In the genomic region with DNA sequence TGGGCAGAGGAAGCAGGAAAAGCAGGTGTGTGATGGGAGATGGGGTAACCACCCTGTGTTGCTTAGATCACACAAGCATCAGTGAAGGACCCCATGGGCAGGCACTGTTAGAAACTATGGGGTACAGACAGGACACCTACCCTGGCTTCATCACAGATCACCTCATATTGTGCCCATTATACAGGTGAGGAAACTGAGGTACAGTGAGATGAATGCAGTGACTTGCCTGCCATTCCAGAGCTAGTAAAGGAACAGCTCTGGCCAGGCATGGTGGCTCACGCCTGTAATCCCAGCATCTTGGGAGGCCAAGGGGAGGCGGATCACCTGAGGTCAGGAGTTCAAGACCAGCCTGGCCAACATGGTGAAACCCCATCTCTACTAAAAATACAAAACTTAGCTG, we compare ENCODE assay signal across 20 cellular contexts. TPM values are rescaled to one million over a fixed set of nuclear protein-coding genes. Genes with fewer than 3 reads are reported as not detected.
DNase-seq lines count a peak whose midpoint lies in the region; ATAC-seq, FAIRE-seq and TF ChIP-seq lines count a peak whose summit lies in the region.
"Had no signal": no experiment of that assay in that cellular context is flagged by ENCODE, and none has a peak within 500 bp of the region (broad histone marks: within the 10 kb centered on the region; RNA-seq: fewer than 3 reads in every experiment).

No MANE protein-coding gene starts in this region.

- H3K79me2 ChIP-seq in HepG2 (ENCODE audit: insufficient read depth, low read length): no peaks in the 10 kb centered on the region
- H3K79me2 ChIP-seq in hepatocyte: no peaks in the 10 kb centered on the region

- H3K36me3 Mint-ChIP-seq in stimulated activated effector memory CD8-positive, alpha-beta T cell treated with anti-CD3 and anti-CD28 coated beads, Interleukin-12 subunit alpha, Interleukin-12 subunit beta, amount 100 ng/mL, for 72 hours: peaks cover 8% of the 10 kb centered on the region

- DNase-seq in HepG2 (ENCODE audit: low spot score) (no peak), right lobe of liver (no peak), kidney (peak; percentile 14), hepatocyte (ENCODE audit: low spot score) (no peak), mesenchymal stem cell (no peak), NOMO-1 treated with dmso at 0.1 percent for 144 hours (lab: John Stamatoyannopoulos, UW; ENCODE audit: unreplicated experiment) (no peak)
- no peak for DNase-seq in stimulated activated effector memory CD8-positive, alpha-beta T cell treated with anti-CD3 and anti-CD28 coated beads, Interleukin-12 subunit alpha, Interleukin-12 subunit beta, amount 100 ng/mL, for 72 hours (ENCODE audit: low spot score in 2 of 2)
- DNase-seq: C1 segment of cervical spinal cord, COR-L47, DMS 273 treated with DMSO at 0.1 percent for 48 hours, DMS53, DND-41, EL, GOT3, H9 had no signal

- H3K23ac ChIP-seq in mesenchymal stem cell (ENCODE audit: low read length in 2 of 2): no peak overlapping the region

- H3K27me3 ChIP-seq in HepG2 (ENCODE audit: control insufficient read depth in 1 of 2, insufficient read depth in 2 of 2, low read length in 2 of 2) (no peaks in the 10 kb centered on the region), right lobe of liver (no peaks in the 10 kb centered on the region), hepatocyte (no peaks in the 10 kb centered on the region), mesenchymal stem cell (ENCODE audit: control insufficient read depth in 1 of 2, insufficient read depth in 1 of 2, low read length in 2 of 2) (peaks cover 0 to 2% of the 10 kb centered on the region in 2 experiments)

- TF ChIP-seq RAD21 in HepG2 (CRISPR knock-in tag; IDR thresholded peaks at IDR 0.05): no peak

- H3K4me3 Mint-ChIP-seq in stimulated activated effector memory CD8-positive, alpha-beta T cell treated with anti-CD3 and anti-CD28 coated beads, Interleukin-12 subunit alpha, Interleukin-12 subunit beta, amount 100 ng/mL, for 72 hours: no peak overlapping the region
- H3K4me3 Mint-ChIP-seq: B cell; CD8-positive, alpha-beta memory T cell; H9 had no signal

- no peaks in the 10 kb centered on the region for H3K9me2 ChIP-seq in hepatocyte (replicated peaks; ENCODE audit: insufficient read depth)

- FAIRE-seq in HepG2 (lab: Jason Lieb, UNC) (no peak), kidney (lab: Jason Lieb, UNC) (no peak)
- FAIRE-seq: GM12878 had no signal

- no peak overlapping the region for H3K4me2 ChIP-seq in HepG2 (ENCODE audit: low read depth, low read length)
- no peak overlapping the region for H3K4me2 ChIP-seq in hepatocyte
- H3K4me2 ChIP-seq in mesenchymal stem cell (ENCODE audit: low read length, poor library complexity, severe bottlenecking): no peak overlapping the region

- no peak overlapping the region for H2AK5ac ChIP-seq in mesenchymal stem cell (ENCODE audit: low read length, severe bottlenecking)

- in situ Hi-C loops in HepG2 (cut with HindIII; ENCODE audit: extremely low pct_ligation_motif_present, low pct_unique_long_range_greater_than_20kb): loop anchor here (10.0 kb wide), 2 partner anchors 112 to 312 kb away; no protein-coding TSS in a partner anchor

- no peak for TF ChIP-seq EP300 in HepG2 (IDR thresholded peaks at IDR 0.05; ENCODE audit: low read depth in 2 of 2, low read length in 2 of 2)
- TF ChIP-seq EP300 in HepG2 (CRISPR knock-in tag; IDR thresholded peaks at IDR 0.05; ENCODE audit: borderline replicate concordance): no peak

- no TSS peak for BruUV-seq in HepG2 (replicated peaks; lab: Mats Ljungman, UMichigan)

- 86% methylated on average over 2 of the region's 2 CpGs for WGBS in HepG2 (ENCODE audit: low lambda C conversion rate)
- 100% methylated on average over 1 of the region's 2 CpGs for WGBS in right lobe of liver (ENCODE audit: insufficient coverage, low coverage, low lambda C conversion rate, missing lambda C conversion rate)
- 100% methylated on average over 2 of the region's 2 CpGs for WGBS in hepatocyte (ENCODE audit: low lambda C conversion rate, missing lambda C conversion rate)
- no CpG with 5 or more reads among the region's 2 CpGs for WGBS in mesenchymal stem cell

- no peak overlapping the region for H3K4me3 ChIP-seq in HepG2 (replicated peaks in 1 of 3; ENCODE audit: insufficient read depth in 1 of 3, low read depth in 2 of 3, low read length in 3 of 3)
- no peak overlapping the region for H3K4me3 ChIP-seq in right lobe of liver
- no peak overlapping the region for H3K4me3 ChIP-seq in kidney (ENCODE audit: low read length in 2 of 2)
- H3K4me3 ChIP-seq in hepatocyte: no peak overlapping the region
- H3K4me3 ChIP-seq in mesenchymal stem cell (ENCODE audit: insufficient read depth in 1 of 2, low read depth in 1 of 2, low read length in 2 of 2): no peak overlapping the region
- H3K4me3 ChIP-seq: GM12878 had no signal

- H4K20me1 ChIP-seq in HepG2 (ENCODE audit: insufficient read depth, low read length) (no peaks in the 10 kb centered on the region), hepatocyte (ENCODE audit: insufficient read depth, poor library complexity, severe bottlenecking) (no peaks in the 10 kb centered on the region)

- H3K36me3 ChIP-seq in HepG2 (replicated peaks in 1 of 2; ENCODE audit: control insufficient read depth in 1 of 2, insufficient read depth in 2 of 2, low read length in 2 of 2): no peaks in the 10 kb centered on the region
- H3K36me3 ChIP-seq in right lobe of liver: no peaks in the 10 kb centered on the region
- H3K36me3 ChIP-seq in kidney (ENCODE audit: control insufficient read depth in 1 of 2, insufficient read depth in 2 of 2, low read length in 2 of 2): no peaks in the 10 kb centered on the region
- H3K36me3 ChIP-seq in hepatocyte (replicated peaks; ENCODE audit: insufficient read depth, low read depth): no peaks in the 10 kb centered on the region
- H3K36me3 ChIP-seq in mesenchymal stem cell (ENCODE audit: control insufficient read depth in 1 of 2, insufficient read depth in 2 of 2, low read depth in 1 of 2, low read length in 2 of 2): peaks cover 4 to 21% of the 10 kb centered on the region in 2 experiments

- H3K27ac Mint-ChIP-seq in stimulated activated effector memory CD8-positive, alpha-beta T cell treated with anti-CD3 and anti-CD28 coated beads, Interleukin-12 subunit alpha, Interleukin-12 subunit beta, amount 100 ng/mL, for 72 hours: peak overlapping the region; percentile 82
- H3K27ac Mint-ChIP-seq: B cell; CD8-positive, alpha-beta memory T cell had no signal

- TF ChIP-seq POLR2A in HepG2 (IDR thresholded peaks at IDR 0.05; ENCODE audit: insufficient read depth in 1 of 2, low read depth in 2 of 2, low read length in 2 of 2) (no peak), right lobe of liver (IDR thresholded peaks at IDR 0.05) (no peak)

- H3K9me3 ChIP-seq in HepG2 (ENCODE audit: low read length): no peaks in the 10 kb centered on the region
- H3K9me3 ChIP-seq in right lobe of liver: no peaks in the 10 kb centered on the region
- no peaks in the 10 kb centered on the region for H3K9me3 ChIP-seq in kidney (ENCODE audit: control insufficient read depth in 1 of 2, low read length in 2 of 2)
- H3K9me3 ChIP-seq in hepatocyte (ENCODE audit: low read depth): no peaks in the 10 kb centered on the region
- no peaks in the 10 kb centered on the region for H3K9me3 ChIP-seq in mesenchymal stem cell (ENCODE audit: control insufficient read depth, low read length)

- POLR2A ChIA-PET in HepG2 (lab: Yijun Ruan, JAX): no interaction called here

- H2BK120ac ChIP-seq in mesenchymal stem cell (ENCODE audit: low read depth, low read length): no peak overlapping the region

- no peaks in the 10 kb centered on the region for H3K9me3 Mint-ChIP-seq in stimulated activated effector memory CD8-positive, alpha-beta T cell treated with anti-CD3 and anti-CD28 coated beads, Interleukin-12 subunit alpha, Interleukin-12 subunit beta, amount 100 ng/mL, for 72 hours
- H3K9me3 Mint-ChIP-seq: CD4-positive, CD25-positive, alpha-beta regulatory T cell; CD8-positive, alpha-beta memory T cell; H9 had no signal

- no peak overlapping the region for H2AFZ ChIP-seq in HepG2 (ENCODE audit: low read length)
- no peak overlapping the region for H2AFZ ChIP-seq in hepatocyte
- H2AFZ ChIP-seq in mesenchymal stem cell (ENCODE audit: low read depth, low read length): no peak overlapping the region

- H3K9ac ChIP-seq in HepG2 (ENCODE audit: insufficient read depth, low read depth, low read length): no peak overlapping the region
- no peak overlapping the region for H3K9ac ChIP-seq in kidney (ENCODE audit: low read length in 2 of 2)
- no peak overlapping the region for H3K9ac ChIP-seq in mesenchymal stem cell (ENCODE audit: low read length)

- intact Hi-C loops in HepG2 (cut with micrococcal nuclease; ENCODE audit: unreplicated experiment): loop anchor here (10.0 kb wide), 1 partner anchor 322 kb away; no protein-coding TSS in a partner anchor
- intact Hi-C loops in right lobe of liver (cut with DNase I): loop anchor here in 1 of 2 donors (10.0 kb wide), 1 partner anchor 112 kb away; no protein-coding TSS in a partner anchor
- intact Hi-C loops in kidney (cut with DNase I): no loop called here

- no peak overlapping the region for H3K14ac ChIP-seq in mesenchymal stem cell (ENCODE audit: low read length in 2 of 2)

- no peak for ATAC-seq in HepG2
- no peak for ATAC-seq in right lobe of liver
- ATAC-seq in stimulated activated effector memory CD8-positive, alpha-beta T cell treated with anti-CD3 and anti-CD28 coated beads, Interleukin-12 subunit alpha, Interleukin-12 subunit beta, amount 100 ng/mL, for 72 hours: no peak

- H3K79me1 ChIP-seq in mesenchymal stem cell (replicated peaks; ENCODE audit: low read length, poor library complexity, severe bottlenecking): no peaks in the 10 kb centered on the region

- H2BK12ac ChIP-seq in mesenchymal stem cell (ENCODE audit: low read length in 2 of 2): no peak overlapping the region

- CTCF ChIA-PET in HepG2 (lab: Yijun Ruan, JAX; ENCODE audit: low intra/inter-chr PET ratio, low total read pairs): no interaction called here

- no peak overlapping the region for H2BK5ac ChIP-seq in mesenchymal stem cell (ENCODE audit: low read depth, low read length, poor library complexity, severe bottlenecking)

- TF ChIP-seq CTCF in HepG2 (CRISPR knock-in tag; IDR thresholded peaks at IDR 0.05) (no peak), right lobe of liver (IDR thresholded peaks at IDR 0.05) (no peak), kidney (IDR thresholded peaks at IDR 0.05; ENCODE audit: borderline replicate concordance, extremely low read depth, insufficient read depth) (no peak), hepatocyte (IDR thresholded peaks at IDR 0.05; ENCODE audit: poor library complexity) (no peak)

- no peak overlapping the region for H4K8ac ChIP-seq in mesenchymal stem cell (ENCODE audit: low read length)

- H3K27ac ChIP-seq in HepG2 (ENCODE audit: extremely low read length, insufficient read depth, low read length): no peak overlapping the region
- H3K27ac ChIP-seq in right lobe of liver: no peak overlapping the region
- no peak overlapping the region for H3K27ac ChIP-seq in kidney (ENCODE audit: low read depth in 2 of 2, low read length in 2 of 2)
- no peak overlapping the region for H3K27ac ChIP-seq in hepatocyte
- H3K27ac ChIP-seq in mesenchymal stem cell (ENCODE audit: low read length, poor library complexity, severe bottlenecking): no peak overlapping the region
- H3K27ac ChIP-seq: 22Rv1 had no signal

- no peak overlapping the region for H3K18ac ChIP-seq in mesenchymal stem cell (ENCODE audit: low read depth in 1 of 2, low read length in 2 of 2)

- H3K4ac ChIP-seq in mesenchymal stem cell (ENCODE audit: low read depth in 1 of 2, low read length in 2 of 2): no peak overlapping the region

- no peak overlapping the region for H2BK15ac ChIP-seq in mesenchymal stem cell (ENCODE audit: low read depth, poor library complexity, severe bottlenecking)

- peaks cover 19% of the 10 kb centered on the region for H3K4me1 Mint-ChIP-seq in stimulated activated effector memory CD8-positive, alpha-beta T cell treated with anti-CD3 and anti-CD28 coated beads, Interleukin-12 subunit alpha, Interleukin-12 subunit beta, amount 100 ng/mL, for 72 hours

- H3K4me1 ChIP-seq in HepG2 (ENCODE audit: insufficient read depth, low read length): peaks cover 27% of the 10 kb centered on the region
- H3K4me1 ChIP-seq in right lobe of liver: peaks cover 0 to 7% (median 3%) of the 10 kb centered on the region in 4 donors
- peaks cover 6 to 8% of the 10 kb centered on the region in 2 donors for H3K4me1 ChIP-seq in kidney (ENCODE audit: control insufficient read depth in 1 of 2, insufficient read depth in 1 of 2, low read depth in 1 of 2, low read length in 2 of 2)
- peaks cover 2% of the 10 kb centered on the region for H3K4me1 ChIP-seq in hepatocyte (ENCODE audit: insufficient read depth)
- H3K4me1 ChIP-seq in mesenchymal stem cell (ENCODE audit: control insufficient read depth, insufficient read depth, low read depth, low read length): peaks cover under 1% of the 10 kb centered on the region

- H4K91ac ChIP-seq in mesenchymal stem cell (ENCODE audit: low read length): no peak overlapping the region

RNA-seq across cellular contexts. Expression of gene MARK2, which starts 5.9 kb away (rescaled TPM):
- 13.9 and 17.4 TPM in 2 replicates for total RNA-seq in HepG2 (2016; rRNA removed; fragmentation: Illumina TruSeq; extraction: Trizol)
- 2.8 and 3.2 TPM in 2 replicates for total RNA-seq in HepG2 (2016; cell fraction: cytosol; rRNA removed; fragmentation: Illumina TruSeq; extraction: Trizol; ENCODE audit: low read depth)
- 13.6 and 14.5 TPM in 2 replicates for total RNA-seq in HepG2 (2016; cell fraction: insoluble cytoplasmic fraction; rRNA removed; fragmentation: Illumina TruSeq; extraction: Trizol)
- 10.2 and 10.4 TPM in 2 replicates for total RNA-seq in HepG2 (2016; cell fraction: membrane; rRNA removed; fragmentation: Illumina TruSeq; extraction: Trizol)
- total RNA-seq in HepG2 (2016; cell fraction: nucleus; rRNA removed; fragmentation: Illumina TruSeq; extraction: Trizol): 13.5 and 15.1 TPM in 2 replicates
- 13.5 and 14.6 TPM in 2 replicates for polyA plus RNA-seq in HepG2 (2011; rRNA removed)
- 9.1 and 10.3 TPM in 2 replicates for polyA plus RNA-seq in HepG2 (2011; cell fraction: cytosol; rRNA removed)
- 16.5 and 18.4 TPM in 2 replicates for polyA plus RNA-seq in HepG2 (2011; cell fraction: nucleus; rRNA removed)
- polyA plus RNA-seq in HepG2 (2012): 11.6 and 13.0 TPM in 2 replicates
- polyA plus RNA-seq in HepG2 (2016; cell fraction: cytosol; fragmentation: Illumina TruSeq; extraction: Trizol; ENCODE audit: low read depth): 1.5 and 1.6 TPM in 2 replicates
- 13.0 and 19.7 TPM in 2 replicates for polyA plus RNA-seq in HepG2 (2016; cell fraction: insoluble cytoplasmic fraction; fragmentation: Illumina TruSeq; extraction: Trizol; ENCODE audit: low read depth)
- polyA plus RNA-seq in HepG2 (2016; cell fraction: membrane; fragmentation: Illumina TruSeq; extraction: Trizol; ENCODE audit: low read depth): 6.2 and 6.3 TPM in 2 replicates
- 21.4 and 25.0 TPM in 2 replicates for polyA plus RNA-seq in HepG2 (2016; cell fraction: nucleus; fragmentation: Illumina TruSeq; extraction: Trizol; ENCODE audit: insufficient read depth, low read depth)
- polyA minus RNA-seq in HepG2 (2011; rRNA and poly(A)+ RNA removed; ENCODE audit: low replicate concordance): 21.4 and 36.1 TPM in 2 replicates
- 15.8 and 17.9 TPM in 2 replicates for polyA minus RNA-seq in HepG2 (2011; cell fraction: cytosol; rRNA and poly(A)+ RNA removed)
- 10.9 and 17.4 TPM in 2 replicates for polyA minus RNA-seq in HepG2 (2011; cell fraction: nucleus; rRNA and poly(A)+ RNA removed)
- total RNA-seq in right lobe of liver: 10 to 100 TPM; 10.6 to 14.8 (median 12.2) TPM
- total RNA-seq in kidney: 42.6 TPM
- 11.7 TPM for polyA plus RNA-seq in kidney (ENCODE audit: insufficient read depth, low read depth, low replicate concordance)
- total RNA-seq in hepatocyte: 22.4 and 24.1 TPM in 2 replicates
- 40.8 and 48.2 TPM in 2 replicates for polyA plus RNA-seq in hepatocyte
- polyA plus RNA-seq in mesenchymal stem cell (2013, experiment 1 of 2): 20.0 TPM
- polyA plus RNA-seq in mesenchymal stem cell (2013, experiment 2 of 2): 19.8 TPM

RNA-seq across cellular contexts. Expression of gene SPINDOC, which starts 19.8 kb away (rescaled TPM):
- total RNA-seq in HepG2 (2016; rRNA removed; fragmentation: Illumina TruSeq; extraction: Trizol): 23.6 and 29.9 TPM in 2 replicates
- 44.1 and 45.2 TPM in 2 replicates for total RNA-seq in HepG2 (2016; cell fraction: cytosol; rRNA removed; fragmentation: Illumina TruSeq; extraction: Trizol; ENCODE audit: low read depth)
- total RNA-seq in HepG2 (2016; cell fraction: insoluble cytoplasmic fraction; rRNA removed; fragmentation: Illumina TruSeq; extraction: Trizol): 19.6 and 30.8 TPM in 2 replicates
- total RNA-seq in HepG2 (2016; cell fraction: membrane; rRNA removed; fragmentation: Illumina TruSeq; extraction: Trizol): 65.9 and 67.9 TPM in 2 replicates
- 18.3 and 21.0 TPM in 2 replicates for total RNA-seq in HepG2 (2016; cell fraction: nucleus; rRNA removed; fragmentation: Illumina TruSeq; extraction: Trizol)
- polyA plus RNA-seq in HepG2 (2011; rRNA removed): 21.4 and 24.8 TPM in 2 replicates
- polyA plus RNA-seq in HepG2 (2011; cell fraction: cytosol; rRNA removed): 20.8 and 31.5 TPM in 2 replicates
- polyA plus RNA-seq in HepG2 (2011; cell fraction: nucleus; rRNA removed): 29.5 and 33.6 TPM in 2 replicates
- 17.1 and 21.7 TPM in 2 replicates for polyA plus RNA-seq in HepG2 (2012)
- polyA plus RNA-seq in HepG2 (2016; cell fraction: cytosol; fragmentation: Illumina TruSeq; extraction: Trizol; ENCODE audit: low read depth): 69.3 and 70.4 TPM in 2 replicates
- polyA plus RNA-seq in HepG2 (2016; cell fraction: insoluble cytoplasmic fraction; fragmentation: Illumina TruSeq; extraction: Trizol; ENCODE audit: low read depth): 36.8 and 41.3 TPM in 2 replicates
- 88.9 and 91.0 TPM in 2 replicates for polyA plus RNA-seq in HepG2 (2016; cell fraction: membrane; fragmentation: Illumina TruSeq; extraction: Trizol; ENCODE audit: low read depth)
- 55.9 and 57.5 TPM in 2 replicates for polyA plus RNA-seq in HepG2 (2016; cell fraction: nucleus; fragmentation: Illumina TruSeq; extraction: Trizol; ENCODE audit: insufficient read depth, low read depth)
- 17.5 and 25.8 TPM in 2 replicates for polyA minus RNA-seq in HepG2 (2011; rRNA and poly(A)+ RNA removed; ENCODE audit: low replicate concordance)
- 9.3 and 10.1 TPM in 2 replicates for polyA minus RNA-seq in HepG2 (2011; cell fraction: cytosol; rRNA and poly(A)+ RNA removed)
- 13.3 and 14.8 TPM in 2 replicates for polyA minus RNA-seq in HepG2 (2011; cell fraction: nucleus; rRNA and poly(A)+ RNA removed)
- 1 to 10 TPM; 2.2 to 5.0 (median 2.7) TPM for total RNA-seq in right lobe of liver
- total RNA-seq in kidney: 10.9 TPM
- polyA plus RNA-seq in kidney (ENCODE audit: insufficient read depth, low read depth, low replicate concordance): 14.2 TPM
- total RNA-seq in hepatocyte: 24.0 and 25.2 TPM in 2 replicates
- 5.4 and 9.9 TPM in 2 replicates for polyA plus RNA-seq in hepatocyte
- polyA plus RNA-seq in mesenchymal stem cell (2013, experiment 1 of 2): 35.3 TPM
- polyA plus RNA-seq in mesenchymal stem cell (2013, experiment 2 of 2): 35.1 TPM
